16 cellular contexts compared by ENCODE assay signal in genomic region chr2:11275910-11276309, GRCh38.
A peak's percentile ranks its signal among the peaks of the same experiment; 100 is the strongest.
DNase-seq lines count a peak whose midpoint lies in the region; ATAC-seq and TF ChIP-seq lines count a peak whose summit lies in the region.
"Had no signal": no experiment of that assay in that cellular context is flagged by ENCODE, and none has a peak within 500 bp of the region (broad histone marks: within the 10 kb centered on the region; RNA-seq: fewer than 3 reads in every experiment).

No MANE protein-coding gene starts in this region.

- H3K4me1 Mint-ChIP-seq in activated CD8-positive, alpha-beta T cell treated with anti-CD3 and anti-CD28 coated beads for 36 hours (ENCODE audit: low read depth) = peaks cover 29% of the 10 kb centered on the region
- peaks cover 2% of the 10 kb centered on the region for H3K4me1 Mint-ChIP-seq in activated CD8-positive, alpha-beta T cell treated with anti-CD3 and anti-CD28 coated beads, Interleukin-2, amount 10 ng/mL, durations not matched to agents 7 days and 5 days (ENCODE audit: low read depth)
- peaks cover 18 to 45% (median 32%) of the 10 kb centered on the region in 4 donors for H3K4me1 Mint-ChIP-seq in CD4-positive, alpha-beta memory T cell

- H2AFZ ChIP-seq in OCI-LY3 (ENCODE audit: low read depth, low read length) = no peak overlapping the region

- H3K27ac ChIP-seq in CD4-positive, alpha-beta memory T cell (ENCODE audit: low read depth, low read length) = no peak overlapping the region
- H3K27ac ChIP-seq in OCI-LY3 (ENCODE audit: low read length) (no peak overlapping the region), ectodermal cell (ENCODE audit: insufficient read depth, low read depth, low read length, poor library complexity, severe bottlenecking) (peak overlapping the region; percentile 10)

- DNase-seq in activated CD8-positive, alpha-beta T cell treated with anti-CD3 and anti-CD28 coated beads for 36 hours = peak; percentile 8
- no peak for DNase-seq in activated CD8-positive, alpha-beta T cell treated with anti-CD3 and anti-CD28 coated beads, Interleukin-2, amount 10 ng/mL, durations not matched to agents 7 days and 5 days
- no peak for DNase-seq in CD4-positive, alpha-beta memory T cell
- DNase-seq in anterior cingulate cortex (lab: John Stamatoyannopoulos, UW) (no peak), germinal center (ENCODE audit: low spot score) (no peak)
- DNase-seq: KG1, MV-4-11, NCI-H187, NCI-H2107, NCI-H2227 treated with DMSO at 0.1 percent for 48 hours, NCI-H510A treated with DMSO at 0.1 percent for 48 hours, NCI-H774, SHP77 treated with DMSO at 0.1 percent for 48 hours had no signal

- no peaks in the 10 kb centered on the region for H3K9me3 ChIP-seq in CD4-positive, alpha-beta memory T cell (ENCODE audit: control insufficient read depth in 1 of 2, low read length in 2 of 2)
- H3K9me3 ChIP-seq in OCI-LY3 (ENCODE audit: insufficient read depth, low read length) (no peaks in the 10 kb centered on the region), ectodermal cell (ENCODE audit: control insufficient read depth, low read length) (no peaks in the 10 kb centered on the region)

- CTCF ChIA-PET in activated CD8-positive, alpha-beta T cell treated with anti-CD3 and anti-CD28 coated beads for 36 hours (lab: Charles Lee) = interaction anchor here (0.6 kb wide), 1 partner anchor 112 kb away, joined by 3 read pairs; no protein-coding TSS in a partner anchor
- CTCF ChIA-PET in activated CD8-positive, alpha-beta T cell treated with anti-CD3 and anti-CD28 coated beads, Interleukin-2, amount 10 ng/mL, durations not matched to agents 7 days and 5 days (lab: Charles Lee) = no interaction called here
- CTCF ChIA-PET in CD4-positive, alpha-beta memory T cell (lab: Charles Lee; ENCODE audit: partially characterized antibody) = no interaction called here

- intact Hi-C loops in activated CD8-positive, alpha-beta T cell treated with anti-CD3 and anti-CD28 coated beads for 36 hours (cut with micrococcal nuclease) = no loop called here
- intact Hi-C loops in CD4-positive, alpha-beta memory T cell (cut with micrococcal nuclease) = no loop called here

- peaks cover 3% of the 10 kb centered on the region for H3K4me1 ChIP-seq in CD4-positive, alpha-beta memory T cell (ENCODE audit: insufficient read depth, low read length)
- H3K4me1 ChIP-seq in OCI-LY3 (ENCODE audit: low read length) (peaks cover 29% of the 10 kb centered on the region), ectodermal cell (ENCODE audit: control insufficient read depth, insufficient read depth, low read length) (no peaks in the 10 kb centered on the region)

- no peak for ATAC-seq in activated CD8-positive, alpha-beta T cell treated with anti-CD3 and anti-CD28 coated beads for 36 hours
- no peak for ATAC-seq in activated CD8-positive, alpha-beta T cell treated with anti-CD3 and anti-CD28 coated beads, Interleukin-2, amount 10 ng/mL, durations not matched to agents 7 days and 5 days

- H3K4me2 ChIP-seq in OCI-LY3 (ENCODE audit: low read length) = peak overlapping the region; percentile 50

- POLR2A ChIA-PET in activated CD8-positive, alpha-beta T cell treated with anti-CD3 and anti-CD28 coated beads for 36 hours (lab: Charles Lee) = no interaction called here
- POLR2A ChIA-PET in activated CD8-positive, alpha-beta T cell treated with anti-CD3 and anti-CD28 coated beads, Interleukin-2, amount 10 ng/mL, durations not matched to agents 7 days and 5 days (lab: Charles Lee) = no interaction called here
- POLR2A ChIA-PET in CD4-positive, alpha-beta memory T cell (lab: Charles Lee; ENCODE audit: partially characterized antibody) = no interaction called here

- peaks cover 4% of the 10 kb centered on the region for H3K9me3 Mint-ChIP-seq in activated CD8-positive, alpha-beta T cell treated with anti-CD3 and anti-CD28 coated beads for 36 hours
- peaks cover 4% of the 10 kb centered on the region for H3K9me3 Mint-ChIP-seq in activated CD8-positive, alpha-beta T cell treated with anti-CD3 and anti-CD28 coated beads, Interleukin-2, amount 10 ng/mL, durations not matched to agents 7 days and 5 days (ENCODE audit: insufficient read depth)
- peaks cover 0 to 3% (median 0%) of the 10 kb centered on the region in 8 donors for H3K9me3 Mint-ChIP-seq in CD4-positive, alpha-beta memory T cell

- no peak overlapping the region for H3K9ac ChIP-seq in OCI-LY3 (ENCODE audit: low read length)

- H3K4me3 ChIP-seq in CD4-positive, alpha-beta memory T cell (ENCODE audit: low read length in 2 of 2) = no peak overlapping the region
- H3K4me3 ChIP-seq in OCI-LY3 (ENCODE audit: low read length) (peak overlapping the region; percentile 13; the same call in 1 of the 2 replicates), ectodermal cell (ENCODE audit: insufficient read depth, low read depth, low read length) (no peak overlapping the region)

- no peak overlapping the region for H3K4me3 Mint-ChIP-seq in activated CD8-positive, alpha-beta T cell treated with anti-CD3 and anti-CD28 coated beads for 36 hours
- H3K4me3 Mint-ChIP-seq in activated CD8-positive, alpha-beta T cell treated with anti-CD3 and anti-CD28 coated beads, Interleukin-2, amount 10 ng/mL, durations not matched to agents 7 days and 5 days = no peak overlapping the region
- H3K4me3 Mint-ChIP-seq in CD4-positive, alpha-beta memory T cell = peak overlapping the region in 5 of 8 donors; percentile 31 to 58 (median 45)
- H3K4me3 Mint-ChIP-seq: B cell had no signal

- no peaks in the 10 kb centered on the region for H3K27me3 Mint-ChIP-seq in activated CD8-positive, alpha-beta T cell treated with anti-CD3 and anti-CD28 coated beads for 36 hours
- no peaks in the 10 kb centered on the region for H3K27me3 Mint-ChIP-seq in activated CD8-positive, alpha-beta T cell treated with anti-CD3 and anti-CD28 coated beads, Interleukin-2, amount 10 ng/mL, durations not matched to agents 7 days and 5 days (ENCODE audit: low read depth)
- no peaks in the 10 kb centered on the region for H3K27me3 Mint-ChIP-seq in CD4-positive, alpha-beta memory T cell
- H3K27me3 Mint-ChIP-seq: B cell had no signal

- no peak for TF ChIP-seq CTCF in activated CD8-positive, alpha-beta T cell treated with anti-CD3 and anti-CD28 coated beads for 36 hours (IDR thresholded peaks at IDR 0.05)
- TF ChIP-seq CTCF in OCI-LY3 (IDR thresholded peaks at IDR 0.05; ENCODE audit: low read depth, low read length) = no peak

- peaks cover 3% of the 10 kb centered on the region; the same call in 1 of the 2 replicates for H3K79me2 ChIP-seq in OCI-LY3 (ENCODE audit: low read length)

- H3K27ac Mint-ChIP-seq in activated CD8-positive, alpha-beta T cell treated with anti-CD3 and anti-CD28 coated beads for 36 hours = peak overlapping the region; percentile 11
- no peak overlapping the region for H3K27ac Mint-ChIP-seq in activated CD8-positive, alpha-beta T cell treated with anti-CD3 and anti-CD28 coated beads, Interleukin-2, amount 10 ng/mL, durations not matched to agents 7 days and 5 days
- H3K27ac Mint-ChIP-seq in CD4-positive, alpha-beta memory T cell = peak overlapping the region in 3 of 7 donors; percentile 9 to 67 (median 43)
- H3K27ac Mint-ChIP-seq: B cell had no signal

- H3K36me3 ChIP-seq in CD4-positive, alpha-beta memory T cell (ENCODE audit: insufficient read depth, low read length) = no peaks in the 10 kb centered on the region
- H3K36me3 ChIP-seq in OCI-LY3 (replicated peaks; ENCODE audit: low read depth, low read length) (peaks cover 13% of the 10 kb centered on the region), ectodermal cell (ENCODE audit: control insufficient read depth, insufficient read depth, low read length) (peaks cover 5% of the 10 kb centered on the region)

- 78 to 80% methylated on average over 5 to 6 of the region's 6 CpGs for WGBS in ectodermal cell, 2 experiments

- peaks cover 24% of the 10 kb centered on the region for H3K36me3 Mint-ChIP-seq in activated CD8-positive, alpha-beta T cell treated with anti-CD3 and anti-CD28 coated beads for 36 hours (ENCODE audit: low read depth)
- H3K36me3 Mint-ChIP-seq in activated CD8-positive, alpha-beta T cell treated with anti-CD3 and anti-CD28 coated beads, Interleukin-2, amount 10 ng/mL, durations not matched to agents 7 days and 5 days (ENCODE audit: low read depth) = peaks cover 33% of the 10 kb centered on the region
- peaks cover 25 to 60% of the 10 kb centered on the region in 2 donors for H3K36me3 Mint-ChIP-seq in CD4-positive, alpha-beta memory T cell

- H4K20me1 ChIP-seq in OCI-LY3 (ENCODE audit: insufficient read depth, low read length) = no peaks in the 10 kb centered on the region

- no peaks in the 10 kb centered on the region for H3K27me3 ChIP-seq in CD4-positive, alpha-beta memory T cell (ENCODE audit: insufficient read depth, low read length)
- H3K27me3 ChIP-seq in OCI-LY3 (ENCODE audit: low read depth, low read length) (no peaks in the 10 kb centered on the region), ectodermal cell (ENCODE audit: control insufficient read depth, insufficient read depth, low read length, poor library complexity, severe bottlenecking) (no peaks in the 10 kb centered on the region)

Comparison
In these comparisons a context has a peak if more than half of its experiments do, and no peak if none do; other contexts are left out.
1. H3K4me3 Mint-ChIP-seq: peak in CD4-positive, alpha-beta memory T cell (5 of 8); none in activated CD8-positive, alpha-beta T cell treated with anti-CD3 and anti-CD28 coated beads for 36 hours (single experiment) and activated CD8-positive, alpha-beta T cell treated with anti-CD3 and anti-CD28 coated beads, Interleukin-2, amount 10 ng/mL, durations not matched to agents 7 days and 5 days (single experiment).